ENCODE assay signal across 17 cellular contexts in the genomic region with DNA sequence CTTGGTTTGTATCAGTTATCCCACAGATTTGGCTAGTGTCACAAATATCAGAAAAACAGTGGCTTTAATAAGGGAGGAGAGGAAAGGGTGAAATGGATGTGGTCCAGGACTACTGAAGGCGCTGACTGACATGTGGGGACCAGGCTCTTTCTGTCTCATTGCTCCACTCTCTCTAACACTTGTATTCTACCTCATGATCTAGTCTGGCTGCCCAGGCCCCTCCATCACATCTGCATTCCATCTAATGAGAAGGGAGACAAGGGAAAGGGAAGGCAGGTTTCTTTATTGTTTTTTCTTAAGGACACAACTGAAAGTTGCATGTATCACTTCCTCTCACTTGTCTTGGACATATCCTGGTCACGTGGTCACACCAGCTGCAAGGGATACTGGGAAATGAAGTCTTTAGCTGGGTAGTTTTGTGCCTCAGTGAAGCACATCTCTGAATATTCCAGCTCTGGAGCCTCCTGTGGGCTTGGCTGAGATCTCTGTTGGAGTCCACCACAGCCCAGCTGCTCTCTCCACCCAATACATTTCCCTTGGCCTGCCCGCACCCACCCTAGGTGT. TPM values are rescaled to one million over a fixed set of nuclear protein-coding genes. Genes with fewer than 3 reads are reported as not detected.
DNase-seq lines count a peak whose midpoint lies in the region; ATAC-seq, FAIRE-seq and TF ChIP-seq lines count a peak whose summit lies in the region.
"Had no signal": no experiment of that assay in that cellular context is flagged by ENCODE, and none has a peak within 500 bp of the region (broad histone marks: within the 10 kb centered on the region; RNA-seq: fewer than 3 reads in every experiment).

No MANE protein-coding gene starts in this region.

- peaks cover 5% of the 10 kb centered on the region for H3K9me3 Mint-ChIP-seq in CD4-positive, alpha-beta T cell

- peaks cover 3% of the 10 kb centered on the region; the same call in 1 of the 2 replicates for H3K9me3 ChIP-seq in DOHH2 (ENCODE audit: control insufficient read depth, insufficient read depth, low read length)
- H3K9me3 ChIP-seq in CD4-positive, alpha-beta T cell (ENCODE audit: control insufficient read depth, low read length), result peaks cover 5% of the 10 kb centered on the region

- H3K9me2 ChIP-seq in DOHH2 (replicated peaks; ENCODE audit: control insufficient read depth, low read length), result no peaks in the 10 kb centered on the region

- CTCF ChIA-PET in CD4-positive, alpha-beta T cell (lab: Charles Lee), result no interaction called here

- TF ChIP-seq CTCF in DOHH2 (IDR thresholded peaks at IDR 0.05; ENCODE audit: low read depth, low read length, poor library complexity, severe bottlenecking) (no peak), fibroblast of mammary gland (conservative IDR thresholded peaks at IDR 0.05; ENCODE audit: control insufficient read depth, insufficient read depth, low read depth, low read length) (no peak)
- no peak for TF ChIP-seq CTCF in CD4-positive, alpha-beta T cell (IDR thresholded peaks at IDR 0.05)

- H3K27ac Mint-ChIP-seq in CD4-positive, alpha-beta T cell, result no peak overlapping the region
- H3K27ac Mint-ChIP-seq: activated T-cell treated with anti-CD3 and anti-CD28 coated beads, Interleukin-2, amount 50 U/mL, for 24 hours had no signal

- H3K36me3 Mint-ChIP-seq in CD4-positive, alpha-beta T cell (ENCODE audit: low read depth), result no peaks in the 10 kb centered on the region

- FAIRE-seq in RCC 7860 (lab: Jason Lieb, UNC), result no peak

- no peaks in the 10 kb centered on the region for H4K20me1 ChIP-seq in DOHH2 (ENCODE audit: control insufficient read depth, insufficient read depth, low read depth, low read length)
- H4K20me1 ChIP-seq: BLaER1 had no signal

- H3K4me1 Mint-ChIP-seq in CD4-positive, alpha-beta T cell (ENCODE audit: low read depth), result no peaks in the 10 kb centered on the region

- POLR2A ChIA-PET in CD4-positive, alpha-beta T cell (lab: Charles Lee), result no interaction called here

- peak overlapping the region; percentile 46 for H3K4me2 ChIP-seq in DOHH2 (ENCODE audit: low read length)
- H3K4me2 ChIP-seq: BLaER1 had no signal

- peak; percentile 23 for DNase-seq in H4 (ENCODE audit: low spot score)
- DNase-seq in RCC 7860 (ENCODE audit: low spot score), result peak; percentile 7
- DNase-seq in fibroblast of mammary gland (ENCODE audit: low read depth), result peak; percentile 11
- DNase-seq in CD4-positive, alpha-beta T cell, result no peak
- DNase-seq in NCI-H1417 treated with DMSO at 0.1 percent for 48 hours (lab: John Stamatoyannopoulos, UW), result no peak
- DNase-seq: activated T-cell treated with anti-CD3 and anti-CD28 coated beads, Interleukin-2, amount 50 U/mL, for 24 hours; effector memory CD4-positive, alpha-beta T cell; GDM1; kidney glomerular epithelial cell; right cardiac atrium; stomach; WERI-Rb-1 had no signal

- no peaks in the 10 kb centered on the region for H3F3A ChIP-seq in DOHH2 (ENCODE audit: control insufficient read depth, insufficient read depth)

- H3K4me1 ChIP-seq in DOHH2 (ENCODE audit: control insufficient read depth, low read length), result peaks cover 5% of the 10 kb centered on the region
- H3K4me1 ChIP-seq: BLaER1, stomach had no signal

- peaks cover 5% of the 10 kb centered on the region for H3K27me3 Mint-ChIP-seq in CD4-positive, alpha-beta T cell

- intact Hi-C loops in CD4-positive, alpha-beta T cell (cut with DNase I, micrococcal nuclease), result no loop called here

- no peak overlapping the region for H3K4me3 Mint-ChIP-seq in CD4-positive, alpha-beta T cell
- H3K4me3 Mint-ChIP-seq: activated T-cell treated with anti-CD3 and anti-CD28 coated beads, Interleukin-2, amount 50 U/mL, for 24 hours had no signal

- no peaks in the 10 kb centered on the region for H3K79me2 ChIP-seq in DOHH2 (ENCODE audit: control insufficient read depth, low read length)

- H3K4me3 ChIP-seq in DOHH2 (ENCODE audit: low read length), result peak overlapping the region; percentile 22; the same call in 1 of the 2 replicates
- H3K4me3 ChIP-seq in fibroblast of mammary gland (ENCODE audit: control insufficient read depth, low read depth, low read length), result no peak overlapping the region
- H3K4me3 ChIP-seq: BLaER1, stomach had no signal

- no peaks in the 10 kb centered on the region for H3K36me3 ChIP-seq in DOHH2 (ENCODE audit: control insufficient read depth, low read length)
- H3K36me3 ChIP-seq: BLaER1, stomach, WERI-Rb-1 had no signal

- ATAC-seq in GM19452 (IDR thresholded peaks at IDR 0.05; ENCODE audit: unreplicated experiment), result no peak
- no peak for ATAC-seq in CD4-positive, alpha-beta T cell (ENCODE audit: poor library complexity)
- no peak for ATAC-seq in GM19455 (IDR thresholded peaks at IDR 0.05; ENCODE audit: unreplicated experiment)
- ATAC-seq: right cardiac atrium had no signal

- H3K27me3 ChIP-seq in DOHH2 (ENCODE audit: control insufficient read depth, low read length), result no peaks in the 10 kb centered on the region
- no peaks in the 10 kb centered on the region for H3K27me3 ChIP-seq in CD4-positive, alpha-beta T cell (ENCODE audit: control insufficient read depth, insufficient read depth, low read length)
- H3K27me3 ChIP-seq: BLaER1 had no signal

- H3K27ac ChIP-seq in DOHH2 (ENCODE audit: low read depth, low read length), result no peak overlapping the region
- H3K27ac ChIP-seq in CD4-positive, alpha-beta T cell (ENCODE audit: low read depth, low read length), result no peak overlapping the region
- H3K27ac ChIP-seq: BLaER1, stomach, WERI-Rb-1 had no signal

RNA-seq across cellular contexts. Expression of a gene that starts 42.0 kb away (rescaled TPM):
- 0.08 and 0.12 TPM in 2 replicates for total RNA-seq in H4 (2014; rRNA removed; shearing (Covaris generic))
- under 1 TPM; 0.25 to 0.30 TPM for total RNA-seq in CD4-positive, alpha-beta T cell

RNA-seq across cellular contexts. Expression of a gene that starts 43.7 kb away (rescaled TPM):
- 0.02 and 1.0 TPM in 2 replicates for total RNA-seq in H4 (2014; rRNA removed; shearing (Covaris generic))
- total RNA-seq in CD4-positive, alpha-beta T cell, result not detected
- total RNA-seq: astrocyte, right cardiac atrium had no signal

Comparison
In these comparisons a context has a peak if more than half of its experiments do, and no peak if none do; other contexts are left out.
1. DNase-seq: peak in H4 (single experiment), RCC 7860 (single experiment) and fibroblast of mammary gland (single experiment); none in CD4-positive, alpha-beta T cell (0 of 10) and NCI-H1417 treated with DMSO at 0.1 percent for 48 hours (single experiment).